In genomic region chr13:84405286-84405685, GRCh38 we compare ENCODE assay signal across 21 cellular contexts.
"Had no signal": no experiment of that assay in that cellular context is flagged by ENCODE, and none has a peak within 500 bp of the region (broad histone marks: within the 10 kb centered on the region; RNA-seq: fewer than 3 reads in every experiment).

No MANE protein-coding gene starts in this region.

- H3K4me1 ChIP-seq: neural progenitor cell, prostate gland, right atrium auricular region, transverse colon, vagina had no signal

- DNase-seq: activated CD4-positive, alpha-beta T cell treated with anti-CD3 and anti-CD28 coated beads, Interleukin-2, amount 50 U/mL, for 1 hour; activated CD4-positive, CD25-positive, alpha-beta regulatory T cell treated with anti-CD3 and anti-CD28 coated beads, Interleukin-2, amount 50 U/mL, for 72 hours; activated CD8-positive, alpha-beta memory T cell treated with anti-CD3 and anti-CD28 coated beads for 24 hours; activated CD8-positive, alpha-beta memory T cell treated with anti-CD3 and anti-CD28 coated beads, Interleukin-2, amount 50 U/mL, for 48 hours; activated effector memory CD4-positive, alpha-beta T cell treated with Interleukin-2 at 50 U/mL for 16 hours; activated naive CD4-positive, alpha-beta T cell treated with anti-CD3 and anti-CD28 coated beads, Interleukin-2, amount 50 U/mL, for 16 hours; activated T-cell treated with anti-CD3 and anti-CD28 coated beads, Interleukin-2, amount 50 U/mL, for 48 hours; dorsolateral prefrontal cortex; left cardiac atrium; mesenchymal stem cell; naive thymus-derived CD4-positive, alpha-beta T cell; stimulated activated naive CD8-positive, alpha-beta T cell treated with anti-CD3 and anti-CD28 coated beads, Interleukin-15, Interleukin-2, amounts not matched to agents 100 U/mL and 50 U/mL, for 24 hours; T1000; transverse colon had no signal

- H3K4me2 ChIP-seq: neural progenitor cell had no signal

- H3K9ac ChIP-seq: neural progenitor cell had no signal

- FAIRE-seq: colon, islet of Langerhans had no signal

- H3K4me3 ChIP-seq: dorsolateral prefrontal cortex, neural progenitor cell, prostate gland, right atrium auricular region, skin epidermis, transverse colon, vagina had no signal

- H3K36me3 ChIP-seq: neural progenitor cell, prostate gland, right atrium auricular region, transverse colon, vagina had no signal

- H3K27me3 ChIP-seq: dorsolateral prefrontal cortex, neural progenitor cell, right atrium auricular region, transverse colon, vagina had no signal

- H3K27ac ChIP-seq: dorsolateral prefrontal cortex, neural progenitor cell, prostate gland, right atrium auricular region, skin epidermis, transverse colon, vagina had no signal

- H3K9me3 ChIP-seq: prostate gland, transverse colon, vagina had no signal

- ATAC-seq: left cardiac atrium; naive thymus-derived CD4-positive, alpha-beta T cell; stimulated activated naive CD8-positive, alpha-beta T cell treated with anti-CD3 and anti-CD28 coated beads, Interleukin-15, Interleukin-2, amounts not matched to agents 100 U/mL and 50 U/mL, for 24 hours had no signal

- H2AFZ ChIP-seq: neural progenitor cell had no signal
